Comparison of ENCODE assay signal across 1 cellular context in genomic region chr10:43983856-43984271, GRCh38.
A peak's percentile ranks its signal among the peaks of the same experiment; 100 is the strongest.
TF ChIP-seq lines count a peak whose summit lies in the region.

No MANE protein-coding gene starts in this region.

TF ChIP-seq in K562, 482 proteins besides CTCF, POLR2A, EP300 and RAD21 (continued from another document and continues in another):
- TF ChIP-seq ZBTB43 (CRISPR knock-in tag; IDR thresholded peaks at IDR 0.05) (no peak), TEAD1 (CRISPR knock-in tag; IDR thresholded peaks at IDR 0.05) (peak in 1 of 2 experiments; percentile 80; a peak in 2 of 4 replicates), ZNF449 (CRISPR knock-in tag; IDR thresholded peaks at IDR 0.05) (peak; percentile 73), CREM (IDR thresholded peaks at IDR 0.05; ENCODE audit: low read depth) (no peak), HDAC3 (IDR thresholded peaks at IDR 0.05; ENCODE audit: borderline replicate concordance, partially characterized antibody) (peak; percentile 59), ARID1B (IDR thresholded peaks at IDR 0.05) (peak; percentile 87), TEAD2 (tag; IDR thresholded peaks at IDR 0.05) (no peak), TRIM28 (IDR thresholded peaks at IDR 0.05) (no peak), PHF21A (IDR thresholded peaks at IDR 0.05; ENCODE audit: borderline replicate concordance, low read depth) (no peak), FOXA3 (CRISPR knock-in tag; conservative IDR thresholded peaks at IDR 0.05 in 1 of 2, IDR thresholded peaks at IDR 0.05 in 1 of 2) (no peak), XRCC3 (IDR thresholded peaks at IDR 0.05) (no peak), RBM39 (optimal IDR thresholded peaks at IDR 0.05; ENCODE audit: low read depth, low read length) (no peak), PHF20 (IDR thresholded peaks at IDR 0.05; ENCODE audit: partially characterized antibody) (no peak), ZFP30 (CRISPR knock-in tag; IDR thresholded peaks at IDR 0.05; ENCODE audit: borderline replicate concordance) (no peak), ZBTB1 (CRISPR knock-in tag; IDR thresholded peaks at IDR 0.05; ENCODE audit: borderline replicate concordance, low read depth) (no peak), ZBTB12 (CRISPR knock-in tag; IDR thresholded peaks at IDR 0.05) (no peak), CTBP1 (IDR thresholded peaks at IDR 0.05; ENCODE audit: borderline replicate concordance) (peak; percentile 34; the same call in 1 of the 2 replicates), POLR2H (tag; IDR thresholded peaks at IDR 0.05; ENCODE audit: low read depth) (no peak), ZKSCAN1 (IDR thresholded peaks at IDR 0.05; ENCODE audit: low read depth, low read length) (no peak), TCFL5 (CRISPR knock-in tag; conservative IDR thresholded peaks at IDR 0.05) (no peak), MGA (IDR thresholded peaks at IDR 0.05) (no peak), USF2 (CRISPR knock-in tag; IDR thresholded peaks at IDR 0.05) (no peak), KDM5B (IDR thresholded peaks at IDR 0.05; ENCODE audit: insufficient replicate concordance, low read depth, low read length) (no peak), TFE3 (CRISPR knock-in tag; IDR thresholded peaks at IDR 0.05) (no peak), SNAPC5 (CRISPR knock-in tag; IDR thresholded peaks at IDR 0.05) (no peak), ZNF184 (CRISPR knock-in tag; IDR thresholded peaks at IDR 0.05) (no peak), CHCHD3 (CRISPR knock-in tag; IDR thresholded peaks at IDR 0.05) (no peak), NCOA1 (IDR thresholded peaks at IDR 0.05; ENCODE audit: low read depth) (no peak), SPI1 (IDR thresholded peaks at IDR 0.05; ENCODE audit: borderline replicate concordance, low read depth, low read length) (no peak), THRB (CRISPR knock-in tag; conservative IDR thresholded peaks at IDR 0.05) (0 out of 2 replicates have a peak, but pooled peaks have one; percentile 8), CCNT2 (IDR thresholded peaks at IDR 0.05; ENCODE audit: borderline replicate concordance, extremely low read depth, insufficient read length, low read depth, low read length) (peak; percentile 74), ZNF140 (CRISPR knock-in tag; IDR thresholded peaks at IDR 0.05) (no peak), ZNF668 (CRISPR knock-in tag; IDR thresholded peaks at IDR 0.05) (no peak), VEZF1 (CRISPR knock-in tag; IDR thresholded peaks at IDR 0.05) (peak; percentile 14; the same call in 1 of the 2 replicates), KAT2B (IDR thresholded peaks at IDR 0.05; ENCODE audit: low read depth, low read length) (no peak), WHSC1 (IDR thresholded peaks at IDR 0.05; ENCODE audit: low read length) (no peak), CXXC5 (CRISPR knock-in tag; IDR thresholded peaks at IDR 0.05) (no peak), SMAD1 (IDR thresholded peaks at IDR 0.05; ENCODE audit: low read depth, low read length, partially characterized antibody) (no peak), SP2 (IDR thresholded peaks at IDR 0.05; ENCODE audit: extremely low read depth, low read depth, low read length, poor library complexity, severe bottlenecking) (no peak), POLR2AphosphoS5 (IDR thresholded peaks at IDR 0.05; ENCODE audit: control insufficient read depth, insufficient read depth, low read depth, low read length) (no peak), NEUROD1 (IDR thresholded peaks at IDR 0.05; ENCODE audit: borderline replicate concordance, low read depth, low read length, partially characterized antibody) (no peak), HDAC2 (IDR thresholded peaks at IDR 0.05) (no peak), ZFPM2 (CRISPR knock-in tag; IDR thresholded peaks at IDR 0.05) (no peak)
